ENCODE assay signal across 9 cellular contexts in the genomic region with DNA sequence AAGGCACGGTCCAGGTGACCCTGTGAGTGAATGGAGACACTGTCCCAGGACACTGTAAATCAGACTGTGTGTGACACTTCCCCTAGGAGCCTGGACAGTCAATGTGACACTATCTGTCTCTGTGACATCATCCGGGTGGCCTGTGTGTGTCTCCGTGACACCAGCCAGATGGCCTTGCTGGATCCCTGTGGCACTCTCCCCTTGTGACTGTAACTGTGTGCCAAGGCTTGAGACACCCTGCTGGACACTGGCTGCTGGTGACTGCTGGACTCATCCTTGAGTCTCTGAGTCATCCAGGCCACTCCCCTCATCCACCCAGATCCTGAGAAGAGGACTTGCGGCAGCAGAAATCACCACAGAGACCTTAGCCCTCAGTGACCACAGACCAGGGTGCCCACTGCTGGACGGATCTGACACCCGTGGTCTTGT. TPM values are rescaled to one million over a fixed set of nuclear protein-coding genes. Genes with fewer than 3 reads are reported as not detected.
DNase-seq lines count a peak whose midpoint lies in the region; ATAC-seq, FAIRE-seq and TF ChIP-seq lines count a peak whose summit lies in the region.
"Had no signal": no experiment of that assay in that cellular context is flagged by ENCODE, and none has a peak within 500 bp of the region (broad histone marks: within the 10 kb centered on the region; RNA-seq: fewer than 3 reads in every experiment).

No MANE protein-coding gene starts in this region.

- H4K8ac ChIP-seq in mesendoderm (ENCODE audit: low read depth, low read length), result no peak overlapping the region

- no peak overlapping the region for H3K23ac ChIP-seq in mesendoderm (ENCODE audit: low read length)

- no peak overlapping the region for H3K56ac ChIP-seq in mesendoderm (ENCODE audit: low read length)

- no peak for TF ChIP-seq CTCF in epithelial cell of esophagus (IDR thresholded peaks at IDR 0.05; ENCODE audit: insufficient read depth, low read depth, low read length, missing control alignments)

- ATAC-seq in GM18907 (IDR thresholded peaks at IDR 0.05; ENCODE audit: unreplicated experiment), result no peak

- no peaks in the 10 kb centered on the region for H3K79me1 ChIP-seq in mesendoderm (ENCODE audit: low read length)

- no CpG with 5 or more reads among the region's 6 CpGs for WGBS in mesendoderm (ENCODE audit: extremely low coverage, insufficient coverage, low lambda C conversion rate)

- H3K9ac ChIP-seq in mesendoderm (ENCODE audit: low read length), result no peak overlapping the region

- no peaks in the 10 kb centered on the region for H3K36me3 ChIP-seq in mesendoderm (ENCODE audit: control insufficient read depth, insufficient read depth, low read length)

- no peaks in the 10 kb centered on the region for H3K4me1 ChIP-seq in mesendoderm (ENCODE audit: control insufficient read depth, low read depth, low read length)

- no peak overlapping the region for H2BK120ac ChIP-seq in mesendoderm (ENCODE audit: low read depth, low read length)

- H3K18ac ChIP-seq in mesendoderm (ENCODE audit: low read length), result no peak overlapping the region

- no peak overlapping the region for H3K27ac ChIP-seq in mesendoderm (ENCODE audit: low read depth, low read length)

- H2BK5ac ChIP-seq in mesendoderm (ENCODE audit: low read length), result no peak overlapping the region

- H4K5ac ChIP-seq in mesendoderm (ENCODE audit: low read length), result no peak overlapping the region

- H3K4me3 ChIP-seq in epithelial cell of esophagus (ENCODE audit: low read length), result no peak overlapping the region
- H3K4me3 ChIP-seq in mesendoderm (ENCODE audit: low read length), result no peak overlapping the region

- no peaks in the 10 kb centered on the region for H3K27me3 ChIP-seq in mesendoderm (ENCODE audit: insufficient read depth, low read length, poor library complexity)

- no peaks in the 10 kb centered on the region for H3K79me2 ChIP-seq in mesendoderm (ENCODE audit: control insufficient read depth, insufficient read depth, low read length)

- no peak overlapping the region for H2AK5ac ChIP-seq in mesendoderm (ENCODE audit: low read length)

- no peak overlapping the region for H2BK15ac ChIP-seq in mesendoderm (replicated peaks; ENCODE audit: low read depth)

- FAIRE-seq in RCC 7860 (lab: Jason Lieb, UNC), result no peak

- no peak overlapping the region for H3K4ac ChIP-seq in mesendoderm (ENCODE audit: low read depth, low read length)

- H3K4me2 ChIP-seq in mesendoderm (ENCODE audit: low read length), result no peak overlapping the region

- DNase-seq in COLO668 (lab: John Stamatoyannopoulos, UW; ENCODE audit: unreplicated experiment), result peak; percentile 30
- DNase-seq in RCC 7860 (ENCODE audit: low spot score), result peak; percentile 46
- peak; percentile 30 for DNase-seq in epithelial cell of esophagus (ENCODE audit: low read depth)
- DNase-seq in myocyte (ENCODE audit: low read depth), result peak; percentile 85
- no peak for DNase-seq in activated CD4-positive, CD25-positive, alpha-beta regulatory T cell (lab: John Stamatoyannopoulos, UW)
- DNase-seq in mesendoderm, result no peak
- DNase-seq in NCI-H1930 (lab: John Stamatoyannopoulos, UW), result no peak
- DNase-seq: stimulated activated CD4-positive, alpha-beta T cell treated with anti-CD3 and anti-CD28 coated beads, Interleukin-4, amount 100 ng/mL, for 1 hour had no signal

RNA-seq across cellular contexts. Expression of a gene that starts 51.6 kb away (rescaled TPM):
- total RNA-seq in myocyte, result 28.0 and 44.9 TPM in 2 replicates
- polyA plus RNA-seq in myocyte (2012), result 22.5 TPM
- 19.8 TPM for polyA plus RNA-seq in mesendoderm (2013, experiment 1 of 2)
- 19.5 TPM for polyA plus RNA-seq in mesendoderm (2013, experiment 2 of 2)

RNA-seq across cellular contexts. Expression of a gene that starts 51.8 kb away (rescaled TPM):
- 68.1 and 70.2 TPM in 2 replicates for total RNA-seq in myocyte
- polyA plus RNA-seq in myocyte (2012), result 66.3 TPM
- polyA plus RNA-seq in mesendoderm (2013, experiment 1 of 2), result 19.4 TPM
- 20.6 TPM for polyA plus RNA-seq in mesendoderm (2013, experiment 2 of 2)

Comparison
In these comparisons a context has a peak if more than half of its experiments do, and no peak if none do; other contexts are left out.
1. DNase-seq: peak in COLO668 (single experiment), RCC 7860 (single experiment), epithelial cell of esophagus (single experiment) and myocyte (single experiment); none in activated CD4-positive, CD25-positive, alpha-beta regulatory T cell (0 of 4), mesendoderm (single experiment) and NCI-H1930 (0 of 2).